ENCODE assay signal across 9 cellular contexts in the genomic region with DNA sequence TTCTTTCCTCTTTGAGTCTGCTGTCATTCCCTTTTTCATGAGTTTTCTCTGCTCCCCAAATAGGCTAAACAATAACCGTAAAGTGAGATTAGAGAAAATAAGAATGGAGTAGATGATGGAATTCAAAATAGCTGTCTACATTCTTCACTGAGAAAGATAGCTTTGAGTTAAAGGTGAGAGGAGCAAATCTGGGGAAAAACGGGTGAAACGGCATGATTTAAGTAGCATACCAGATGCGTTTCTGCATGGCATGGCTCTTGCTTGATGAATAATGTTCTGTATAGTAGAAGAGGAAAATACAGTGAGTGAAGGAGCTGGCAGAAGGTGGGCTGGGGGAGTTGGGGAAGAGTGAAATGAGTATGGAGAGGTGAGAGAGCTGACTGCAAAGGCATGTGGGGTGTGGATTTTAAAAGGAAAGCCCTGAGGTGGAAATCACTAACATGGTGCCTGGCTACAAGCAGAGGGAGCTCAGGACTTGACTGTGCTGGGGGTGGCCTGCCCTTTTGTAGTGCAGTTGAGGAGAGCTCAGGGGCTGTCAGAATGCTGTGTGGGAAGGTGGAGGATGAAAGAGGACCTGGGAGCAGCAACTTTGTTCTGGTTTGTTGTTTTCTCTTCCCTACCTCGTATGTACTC. TPM values are rescaled to one million over a fixed set of nuclear protein-coding genes. Genes with fewer than 3 reads are reported as not detected.
DNase-seq lines count a peak whose midpoint lies in the region; FAIRE-seq and TF ChIP-seq lines count a peak whose summit lies in the region.
"Had no signal": no experiment of that assay in that cellular context is flagged by ENCODE, and none has a peak within 500 bp of the region (broad histone marks: within the 10 kb centered on the region; RNA-seq: fewer than 3 reads in every experiment).

No MANE protein-coding gene starts in this region.

- TF ChIP-seq POLR2A in H54 (IDR thresholded peaks at IDR 0.05; ENCODE audit: low read depth, low read length): no peak

- no peak overlapping the region for H3K4me3 ChIP-seq in A673 (ENCODE audit: low read depth, low read length, poor library complexity, severe bottlenecking)
- H3K4me3 ChIP-seq in HEK293 (ENCODE audit: low read depth, low read length): no peak overlapping the region

- H3K36me3 Mint-ChIP-seq in nephron (ENCODE audit: low read depth): peaks cover 7% of the 10 kb centered on the region

- H3K27ac Mint-ChIP-seq in nephron: peak overlapping the region; percentile 46 to 78 (median 56)

- DNase-seq in A673 (ENCODE audit: low spot score) (no peak), NCI-H2227 treated with DMSO at 0.1 percent for 48 hours (lab: John Stamatoyannopoulos, UW) (no peak), putamen (ENCODE audit: low spot score) (no peak), GM03348 (ENCODE audit: low spot score) (no peak), H54 (ENCODE audit: insufficient read length, low spot score) (no peak)

- no peaks in the 10 kb centered on the region for H3K27me3 ChIP-seq in A673 (replicated peaks; ENCODE audit: insufficient read depth, low read depth, low read length, poor library complexity)

- peaks cover 5% of the 10 kb centered on the region for H3K36me3 ChIP-seq in A673 (ENCODE audit: insufficient read depth, low read length, poor library complexity, severe bottlenecking)
- no peaks in the 10 kb centered on the region; a peak in 1 of 3 replicates for H3K36me3 ChIP-seq in HEK293 (ENCODE audit: control insufficient read depth in 2 of 2, insufficient read depth in 1 of 2, low read length in 2 of 2)

- FAIRE-seq in H54 (lab: Jason Lieb, UNC): no peak

- H3K4me3 Mint-ChIP-seq in nephron: no peak overlapping the region

- intact Hi-C loops in A673 (cut with micrococcal nuclease; ENCODE audit: unreplicated experiment): no loop called here

- CTCF ChIA-PET in A673 (lab: Charles Lee) (no interaction called here), HEK293 (lab: Yijun Ruan, JAX) (interaction anchor here (1.1 kb wide), 1 partner anchor 34 kb away, joined by 4 read pairs; no protein-coding TSS in a partner anchor)

- H3K9me3 Mint-ChIP-seq in nephron: no peaks in the 10 kb centered on the region

- BruUV-seq in A673 (replicated peaks; lab: Mats Ljungman, UMichigan): no TSS peak

- H3K27ac ChIP-seq in A673 (ENCODE audit: low read depth, low read length, poor library complexity, severe bottlenecking) (peak overlapping the region; percentile 37), HEK293 (ENCODE audit: extremely low read depth, low read depth, low read length) (peak overlapping the region; percentile 36; the same call in 1 of the 2 replicates), cingulate gyrus (ENCODE audit: low read depth, low read length) (peak overlapping the region; percentile 47)
- H3K27ac ChIP-seq: HL-60 had no signal

- no peak for TF ChIP-seq CTCF in A673 (conservative IDR thresholded peaks at IDR 0.05; ENCODE audit: low read depth, low read length)
- 0 out of 2 replicates have a peak, but pooled peaks have one; percentile 10 for TF ChIP-seq CTCF in HEK293 (tag by site-specific recombination; IDR thresholded peaks at IDR 0.05)
- TF ChIP-seq CTCF in nephron (IDR thresholded peaks at IDR 0.05; ENCODE audit: unreplicated experiment in 3 of 3): no peak

- no peaks in the 10 kb centered on the region for H3K27me3 Mint-ChIP-seq in nephron (ENCODE audit: low read depth)

- POLR2A ChIA-PET in A673 (lab: Charles Lee; ENCODE audit: low non-redundant PET): no interaction called here
- POLR2A ChIA-PET in HEK293 (lab: Yijun Ruan, JAX): interaction anchor here (0.9 to 16.3 kb wide), 3 partner anchors 8 to 45 kb away, joined by 3 to 316 read pairs (median 9); a partner anchor contains a TSS

- peaks cover 26% of the 10 kb centered on the region for H3K4me1 ChIP-seq in A673 (ENCODE audit: insufficient read depth, low read length, poor library complexity, severe bottlenecking)
- peaks cover 18% of the 10 kb centered on the region for H3K4me1 ChIP-seq in HEK293 (ENCODE audit: control insufficient read depth, insufficient read depth, low read length)

- H3K9me3 ChIP-seq in A673 (ENCODE audit: low read depth, low read length, poor library complexity, severe bottlenecking) (no peaks in the 10 kb centered on the region), HEK293 (ENCODE audit: control insufficient read depth, insufficient read depth, low read depth, low read length) (no peaks in the 10 kb centered on the region)

- H3K4me1 Mint-ChIP-seq in nephron: peaks cover 22% of the 10 kb centered on the region

TF ChIP-seq in HEK293, 187 proteins besides CTCF, POLR2A, EP300 and RAD21 (continues in another document):
- TF ChIP-seq ZBTB48 (tag by site-specific recombination; IDR thresholded peaks at IDR 0.05) (no peak), ZNF248 (tag by site-specific recombination; IDR thresholded peaks at IDR 0.05) (no peak), ZNF785 (tag by site-specific recombination; IDR thresholded peaks at IDR 0.05) (no peak), ZNF324 (tag by site-specific recombination; IDR thresholded peaks at IDR 0.05) (no peak), ZNF202 (tag by site-specific recombination; IDR thresholded peaks at IDR 0.05; ENCODE audit: borderline replicate concordance) (no peak), ZNF169 (tag by site-specific recombination; IDR thresholded peaks at IDR 0.05) (no peak), ZNF350 (tag by site-specific recombination; IDR thresholded peaks at IDR 0.05) (no peak), REPIN1 (tag by site-specific recombination; IDR thresholded peaks at IDR 0.05; ENCODE audit: low read depth) (no peak)
- TF ChIP-seq, protein P1, sequence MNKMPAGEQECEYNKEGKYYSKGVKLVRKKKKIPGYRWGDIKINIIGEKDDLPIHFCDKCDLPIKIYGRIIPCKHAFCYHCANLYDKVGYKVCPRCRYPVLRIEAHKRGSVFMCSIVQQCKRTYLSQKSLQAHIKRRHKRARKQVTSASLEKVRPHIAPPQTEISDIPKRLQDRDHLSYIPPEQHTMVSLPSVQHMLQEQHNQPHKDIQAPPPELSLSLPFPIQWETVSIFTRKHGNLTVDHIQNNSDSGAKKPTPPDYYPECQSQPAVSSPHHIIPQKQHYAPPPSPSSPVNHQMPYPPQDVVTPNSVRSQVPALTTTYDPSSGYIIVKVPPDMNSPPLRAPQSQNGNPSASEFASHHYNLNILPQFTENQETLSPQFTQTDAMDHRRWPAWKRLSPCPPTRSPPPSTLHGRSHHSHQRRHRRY (tag by site-specific recombination; IDR thresholded peaks at IDR 0.05): no peak
- TF ChIP-seq, protein P2, sequence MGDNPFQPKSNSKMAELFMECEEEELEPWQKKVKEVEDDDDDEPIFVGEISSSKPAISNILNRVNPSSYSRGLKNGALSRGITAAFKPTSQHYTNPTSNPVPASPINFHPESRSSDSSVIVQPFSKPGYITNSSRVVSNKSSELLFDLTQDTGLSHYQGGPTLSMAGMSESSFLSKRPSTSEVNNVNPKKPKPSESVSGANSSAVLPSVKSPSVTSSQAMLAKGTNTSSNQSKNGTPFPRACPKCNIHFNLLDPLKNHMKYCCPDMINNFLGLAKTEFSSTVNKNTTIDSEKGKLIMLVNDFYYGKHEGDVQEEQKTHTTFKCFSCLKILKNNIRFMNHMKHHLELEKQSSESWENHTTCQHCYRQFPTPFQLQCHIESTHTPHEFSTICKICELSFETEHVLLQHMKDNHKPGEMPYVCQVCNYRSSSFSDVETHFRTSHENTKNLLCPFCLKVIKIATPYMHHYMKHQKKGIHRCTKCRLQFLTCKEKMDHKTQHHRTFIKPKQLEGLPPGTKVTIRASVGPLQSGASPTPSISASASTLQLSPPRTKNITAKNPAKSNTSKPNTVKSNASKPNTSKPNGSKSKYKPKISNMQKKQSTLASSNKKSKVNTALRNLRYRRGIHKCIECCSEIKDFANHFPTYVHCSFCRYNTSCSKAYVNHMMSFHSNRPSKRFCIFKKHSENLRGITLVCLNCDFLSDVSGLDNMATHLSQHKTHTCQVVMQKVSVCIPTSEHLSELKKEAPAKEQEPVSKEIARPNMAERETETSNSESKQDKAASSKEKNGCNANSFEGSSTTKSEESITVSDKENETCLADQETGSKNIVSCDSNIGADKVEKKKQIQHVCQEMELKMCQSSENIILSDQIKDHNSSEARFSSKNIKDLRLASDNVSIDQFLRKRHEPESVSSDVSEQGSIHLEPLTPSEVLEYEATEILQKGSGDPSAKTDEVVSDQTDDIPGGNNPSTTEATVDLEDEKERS (tag by site-specific recombination; IDR thresholded peaks at IDR 0.05): no peak
- TF ChIP-seq, protein P3, sequence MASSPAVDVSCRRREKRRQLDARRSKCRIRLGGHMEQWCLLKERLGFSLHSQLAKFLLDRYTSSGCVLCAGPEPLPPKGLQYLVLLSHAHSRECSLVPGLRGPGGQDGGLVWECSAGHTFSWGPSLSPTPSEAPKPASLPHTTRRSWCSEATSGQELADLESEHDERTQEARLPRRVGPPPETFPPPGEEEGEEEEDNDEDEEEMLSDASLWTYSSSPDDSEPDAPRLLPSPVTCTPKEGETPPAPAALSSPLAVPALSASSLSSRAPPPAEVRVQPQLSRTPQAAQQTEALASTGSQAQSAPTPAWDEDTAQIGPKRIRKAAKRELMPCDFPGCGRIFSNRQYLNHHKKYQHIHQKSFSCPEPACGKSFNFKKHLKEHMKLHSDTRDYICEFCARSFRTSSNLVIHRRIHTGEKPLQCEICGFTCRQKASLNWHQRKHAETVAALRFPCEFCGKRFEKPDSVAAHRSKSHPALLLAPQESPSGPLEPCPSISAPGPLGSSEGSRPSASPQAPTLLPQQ (tag by site-specific recombination; IDR thresholded peaks at IDR 0.05): no peak
- TF ChIP-seq, protein P4, sequence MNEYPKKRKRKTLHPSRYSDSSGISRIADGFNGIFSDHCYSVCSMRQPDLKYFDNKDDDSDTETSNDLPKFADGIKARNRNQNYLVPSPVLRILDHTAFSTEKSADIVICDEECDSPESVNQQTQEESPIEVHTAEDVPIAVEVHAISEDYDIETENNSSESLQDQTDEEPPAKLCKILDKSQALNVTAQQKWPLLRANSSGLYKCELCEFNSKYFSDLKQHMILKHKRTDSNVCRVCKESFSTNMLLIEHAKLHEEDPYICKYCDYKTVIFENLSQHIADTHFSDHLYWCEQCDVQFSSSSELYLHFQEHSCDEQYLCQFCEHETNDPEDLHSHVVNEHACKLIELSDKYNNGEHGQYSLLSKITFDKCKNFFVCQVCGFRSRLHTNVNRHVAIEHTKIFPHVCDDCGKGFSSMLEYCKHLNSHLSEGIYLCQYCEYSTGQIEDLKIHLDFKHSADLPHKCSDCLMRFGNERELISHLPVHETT (tag by site-specific recombination; IDR thresholded peaks at IDR 0.05): peak; percentile 42; the same call in 1 of the 2 replicates

RNA-seq across cellular contexts. Expression of a gene that starts 8.8 kb away (rescaled TPM):
- total RNA-seq in A673 (2021): 6.9 and 7.9 TPM in 2 replicates

RNA-seq across cellular contexts. Expression of a gene that starts 44.8 kb away (rescaled TPM):
- 29.4 and 31.3 TPM in 2 replicates for total RNA-seq in A673 (2021)
